ENCODE assay signal across 1 cellular context in genomic region chr4:83509156-83509585, GRCh38.
TF ChIP-seq lines count a peak whose summit lies in the region.

No MANE protein-coding gene starts in this region.

TF ChIP-seq in HepG2, 621 proteins besides CTCF, POLR2A, EP300 and RAD21:
- 0 out of 2 replicates have a peak, but pooled peaks have one; percentile 15 for TF ChIP-seq JUNB (CRISPR knock-in tag; IDR thresholded peaks at IDR 0.05; ENCODE audit: borderline replicate concordance)
- TF ChIP-seq ELF3 (CRISPR knock-in tag; IDR thresholded peaks at IDR 0.05): 0 out of 2 replicates have a peak, but pooled peaks have one; percentile 16
- peak; percentile 87 for TF ChIP-seq ZNF644 (CRISPR knock-in tag; IDR thresholded peaks at IDR 0.05; ENCODE audit: low read depth)
- peak; percentile 83 for TF ChIP-seq STAG1 (CRISPR knock-in tag; IDR thresholded peaks at IDR 0.05)
- 0 out of 2 replicates have a peak, but pooled peaks have one; percentile 23 for TF ChIP-seq ZMYM4 (CRISPR knock-in tag; IDR thresholded peaks at IDR 0.05)
- TF ChIP-seq YY1 (IDR thresholded peaks at IDR 0.05; ENCODE audit: insufficient read depth, insufficient replicate concordance, low read depth, low read length): peak; percentile 74
- peak; percentile 62 for TF ChIP-seq SMC3 (IDR thresholded peaks at IDR 0.05; ENCODE audit: low read length)
- 0 out of 4 replicates have a peak, but pooled peaks of 1 of the 2 experiments have one; percentile 22 for TF ChIP-seq ATF4 (CRISPR knock-in tag; IDR thresholded peaks at IDR 0.05)
